ENCODE assay signal across 22 cellular contexts in the genomic region with DNA sequence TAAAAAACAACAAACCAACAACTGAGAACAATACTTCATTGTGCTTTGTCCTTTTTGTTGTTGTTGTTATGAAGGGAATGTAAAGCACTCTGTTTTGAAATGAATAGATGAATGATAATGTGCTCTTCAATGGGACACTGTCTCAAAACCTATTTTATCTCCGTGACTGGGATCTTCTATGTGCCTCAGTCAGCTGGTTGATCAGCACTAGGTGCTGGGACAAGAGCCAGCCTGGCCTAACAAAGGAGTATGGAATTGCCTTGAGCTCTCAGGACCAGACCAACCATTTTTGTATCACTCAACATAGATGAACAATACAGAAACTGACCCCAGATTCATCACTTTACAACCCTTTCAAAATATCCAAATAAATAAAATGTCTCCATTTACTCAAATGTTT.
DNase-seq lines count a peak whose midpoint lies in the region; ATAC-seq and FAIRE-seq lines count a peak whose summit lies in the region.
"Had no signal": no experiment of that assay in that cellular context is flagged by ENCODE, and none has a peak within 500 bp of the region (broad histone marks: within the 10 kb centered on the region; RNA-seq: fewer than 3 reads in every experiment).

No MANE protein-coding gene starts in this region.

- H3K79me1 ChIP-seq in mesenchymal stem cell (replicated peaks; ENCODE audit: low read length, poor library complexity, severe bottlenecking) = no peaks in the 10 kb centered on the region

- WGBS in mesenchymal stem cell = 100% methylated on average over 1 of the region's 1 CpG

- H3K9ac ChIP-seq in mesenchymal stem cell (ENCODE audit: low read length) = no peak overlapping the region

- H2BK12ac ChIP-seq in mesenchymal stem cell (ENCODE audit: low read length in 2 of 2) = no peak overlapping the region

- no peak overlapping the region for H2BK5ac ChIP-seq in mesenchymal stem cell (ENCODE audit: low read depth, low read length, poor library complexity, severe bottlenecking)

- peak; percentile 98 for FAIRE-seq in frontal cortex (lab: Jason Lieb, UNC)
- FAIRE-seq: HTR-8/SVneo had no signal

- H2AFZ ChIP-seq in mesenchymal stem cell (ENCODE audit: low read depth, low read length) = no peak overlapping the region

- DNase-seq in SK-MEL-5 (ENCODE audit: low read depth, low spot score) = peak; percentile 98
- DNase-seq in frontal cortex (ENCODE audit: low spot score in 2 of 2) = no peak
- no peak for DNase-seq in mesenchymal stem cell
- peak in 46 of 49 donors; percentile 5 to 90 (median 69) for DNase-seq in substantia nigra (lab: John Stamatoyannopoulos, UW)
- no peak for DNase-seq in germinal center (ENCODE audit: low spot score)
- DNase-seq: AML-193; CD4-positive, CD25-positive, alpha-beta regulatory T cell; DMS79; H9; Kasumi-1; MM.1S; NCI-H1105; NCI-H1694; NCI-H2107; NCI-H2227 treated with DMSO at 0.1 percent for 48 hours; NCI-H524; RPMI8226 had no signal

- H3K14ac ChIP-seq in mesenchymal stem cell (ENCODE audit: low read length in 2 of 2) = no peak overlapping the region

- no peak overlapping the region for H3K23ac ChIP-seq in mesenchymal stem cell (ENCODE audit: low read length in 2 of 2)

- no peak overlapping the region for H2BK120ac ChIP-seq in mesenchymal stem cell (ENCODE audit: low read depth, low read length)

- no peaks in the 10 kb centered on the region for H3K36me3 ChIP-seq in mesenchymal stem cell (ENCODE audit: control insufficient read depth in 1 of 2, insufficient read depth in 2 of 2, low read depth in 1 of 2, low read length in 2 of 2)

- H3K4me1 ChIP-seq in mesenchymal stem cell (ENCODE audit: control insufficient read depth, insufficient read depth, low read depth, low read length) = no peaks in the 10 kb centered on the region

- ATAC-seq in HG02642 (IDR thresholded peaks at IDR 0.05; ENCODE audit: poor library complexity, unreplicated experiment) (no peak), GM18861 (IDR thresholded peaks at IDR 0.05; ENCODE audit: unreplicated experiment) (no peak), GM19395 (IDR thresholded peaks at IDR 0.05; ENCODE audit: unreplicated experiment) (no peak)

- no peak overlapping the region for H3K4me2 ChIP-seq in mesenchymal stem cell (ENCODE audit: low read length, poor library complexity, severe bottlenecking)

- in situ Hi-C loops in SK-MEL-5 (cut with HindIII; ENCODE audit: low pct_unique_long_range_greater_than_20kb, low sequenced_read_pairs) = no loop called here

- H4K8ac ChIP-seq in mesenchymal stem cell (ENCODE audit: low read length) = no peak overlapping the region

- no peaks in the 10 kb centered on the region for H3K27me3 ChIP-seq in mesenchymal stem cell (ENCODE audit: control insufficient read depth in 1 of 2, insufficient read depth in 1 of 2, low read length in 2 of 2)

- no peak overlapping the region for H4K91ac ChIP-seq in mesenchymal stem cell (ENCODE audit: low read length)

- no peak overlapping the region for H3K4ac ChIP-seq in mesenchymal stem cell (ENCODE audit: low read depth in 1 of 2, low read length in 2 of 2)

- peak overlapping the region; percentile 61 for H2AK5ac ChIP-seq in mesenchymal stem cell (ENCODE audit: low read length, severe bottlenecking)

- no peak overlapping the region for H3K27ac ChIP-seq in mesenchymal stem cell (ENCODE audit: low read length, poor library complexity, severe bottlenecking)
- H3K27ac ChIP-seq in substantia nigra (ENCODE audit: low read depth, low read length, poor library complexity, severe bottlenecking) = peak overlapping the region; percentile 97
- H3K27ac ChIP-seq: HL-60 had no signal

- H2BK15ac ChIP-seq in mesenchymal stem cell (ENCODE audit: low read depth, poor library complexity, severe bottlenecking) = no peak overlapping the region

- H3K9me3 ChIP-seq in mesenchymal stem cell (ENCODE audit: control insufficient read depth, low read length) = no peaks in the 10 kb centered on the region

- no peak overlapping the region for H3K18ac ChIP-seq in mesenchymal stem cell (ENCODE audit: low read depth in 1 of 2, low read length in 2 of 2)

- no peak overlapping the region for H3K4me3 ChIP-seq in mesenchymal stem cell (ENCODE audit: insufficient read depth in 1 of 2, low read depth in 1 of 2, low read length in 2 of 2)

Comparison
In these comparisons a context has a peak if more than half of its experiments do, and no peak if none do; other contexts are left out.
1. DNase-seq: peak in SK-MEL-5 (single experiment) and substantia nigra (46 of 49); none in frontal cortex (0 of 2), mesenchymal stem cell (single experiment) and germinal center (single experiment).